ENCODE assay signal across 8 cellular contexts in the genomic region with DNA sequence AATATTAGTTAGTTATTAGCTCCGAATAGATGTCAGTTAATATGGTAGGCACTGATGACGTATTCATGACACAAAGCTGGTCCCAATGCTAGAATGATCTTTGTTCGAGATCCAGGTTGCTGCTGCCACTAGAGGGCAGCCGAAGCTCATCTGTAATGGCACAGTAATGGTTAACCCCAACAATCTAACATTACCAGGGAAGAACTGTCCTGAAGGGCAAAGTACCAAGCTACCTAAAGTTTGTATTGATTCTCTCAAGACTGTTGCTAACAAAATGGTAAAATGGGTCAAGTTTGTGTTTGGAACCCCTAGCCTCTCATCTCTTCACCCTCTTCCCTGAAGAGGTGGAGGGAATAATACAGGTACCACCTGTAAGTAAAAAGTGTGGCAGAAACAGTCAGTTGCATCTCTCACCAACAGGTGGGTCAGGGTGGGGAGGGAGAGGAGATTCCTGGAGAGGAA. TPM values are rescaled to one million over a fixed set of nuclear protein-coding genes. Genes with fewer than 3 reads are reported as not detected.
DNase-seq lines count a peak whose midpoint lies in the region; ATAC-seq, FAIRE-seq and TF ChIP-seq lines count a peak whose summit lies in the region.
"Not testable (repeated sequence)": the region's sequence is repeated elsewhere in the genome, so short reads cannot be mapped to it uniquely, and the experiment has no call there.

No MANE protein-coding gene starts in this region.

- not testable (repeated sequence) for H3K36me3 ChIP-seq in BE2C; GM23248 (ENCODE audit: low read depth); bronchial epithelial cell (ENCODE audit: control insufficient read depth, insufficient read depth, low read length); left ventricle myocardium inferior; osteoblast (ENCODE audit: insufficient read depth, low read length)

- WGBS in GM23248 (ENCODE audit: low coverage in 1 of 2, low lambda C conversion rate in 2 of 2, missing lambda C conversion rate in 2 of 2), 2 experiments: 30 to 34% methylated on average over 3 to 4 of the region's 4 CpGs

- not testable (repeated sequence) for H3K9me2 ChIP-seq in GM23248 (ENCODE audit: insufficient read depth)

- H3K27me3 ChIP-seq in BE2C; GM23248 (replicated peaks; ENCODE audit: insufficient read depth); bronchial epithelial cell (ENCODE audit: control insufficient read depth, insufficient read depth, low read length); left ventricle myocardium inferior (ENCODE audit: low read depth); osteoblast (ENCODE audit: insufficient read depth, low read length): not testable (repeated sequence)

- peaks cover 15% of the 10 kb centered on the region for H3K79me2 ChIP-seq in GM23248 (ENCODE audit: insufficient read depth)
- H3K79me2 ChIP-seq in osteoblast (ENCODE audit: insufficient read depth, low read length): not testable (repeated sequence)

- ATAC-seq in GM18868 (IDR thresholded peaks at IDR 0.05; ENCODE audit: unreplicated experiment) (peak; percentile 92), HG03280 (IDR thresholded peaks at IDR 0.05; ENCODE audit: unreplicated experiment) (peak; percentile 93)

- not testable (repeated sequence) for H3K9ac ChIP-seq in GM23248

- not testable (repeated sequence) for H4K20me1 ChIP-seq in GM23248 (ENCODE audit: insufficient read depth); osteoblast (ENCODE audit: insufficient read depth, low read length)

- intact Hi-C loops in left ventricle myocardium inferior (cut with micrococcal nuclease): not testable (repeated sequence)

- not testable (repeated sequence) for FAIRE-seq in bronchial epithelial cell (lab: Jason Lieb, UNC)

- H3K27ac ChIP-seq in GM23248; left ventricle myocardium inferior (replicated peaks); osteoblast (ENCODE audit: low read depth, low read length): not testable (repeated sequence)

- not testable (repeated sequence) for H3K4me1 ChIP-seq in BE2C; GM23248 (ENCODE audit: insufficient read depth); left ventricle myocardium inferior; osteoblast (ENCODE audit: insufficient read depth, low read length)

- H3K4me2 ChIP-seq in GM23248 (ENCODE audit: unreplicated experiment); osteoblast (ENCODE audit: insufficient read depth, low read length): not testable (repeated sequence)

- not testable (repeated sequence) for H3K4me3 ChIP-seq in BE2C (ENCODE audit: low read depth, low read length); GM23248; bronchial epithelial cell (ENCODE audit: low read depth, low read length); left ventricle myocardium inferior; osteoblast (ENCODE audit: insufficient read depth, low read length)

- in situ Hi-C loops in GM23248 (cut with MboI): not testable (repeated sequence)

- H2AFZ ChIP-seq in GM23248; osteoblast (ENCODE audit: low read length): not testable (repeated sequence)

- DNase-seq in BE2C; bronchial epithelial cell (ENCODE audit: low read depth); left ventricle myocardium inferior; osteoblast (ENCODE audit: insufficient read length, low spot score, missing footprints): not testable (repeated sequence)
- DNase-seq in GM23248: peak; percentile 11
- peak; percentile 1 for DNase-seq in SIG-M5 treated with dmso at 0.1 percent for 504 hours (lab: John Stamatoyannopoulos, UW; ENCODE audit: unreplicated experiment)

- TF ChIP-seq CTCF in BE2C (IDR thresholded peaks at IDR 0.05; ENCODE audit: low read depth, low read length): peak; percentile 44
- peak; percentile 27 for TF ChIP-seq CTCF in bronchial epithelial cell (IDR thresholded peaks at IDR 0.05; ENCODE audit: insufficient read depth, low read length, severe bottlenecking)
- peak; percentile 57 for TF ChIP-seq CTCF in left ventricle myocardium inferior (IDR thresholded peaks at IDR 0.05; ENCODE audit: borderline replicate concordance)
- TF ChIP-seq CTCF in osteoblast (IDR thresholded peaks at IDR 0.05; ENCODE audit: extremely low read depth, low read depth, low read length): peak; percentile 44

- not testable (repeated sequence) for H3F3A ChIP-seq in GM23248 (ENCODE audit: insufficient read depth)

- not testable (repeated sequence) for H3K9me3 ChIP-seq in BE2C; GM23248 (ENCODE audit: low read depth); left ventricle myocardium inferior (replicated peaks); osteoblast (ENCODE audit: low read depth, low read length)

RNA-seq across cellular contexts. Expression of a gene that starts 33.6 kb away (rescaled TPM):
- 55.1 TPM for polyA plus RNA-seq in BE2C (2012; ENCODE audit: insufficient read depth, insufficient read length, low read depth)
- 8.6 and 14.9 TPM in 2 replicates for total RNA-seq in GM23248 (2014; rRNA removed; shearing (Covaris generic))
- 22.8 and 27.7 TPM in 2 replicates for polyA plus RNA-seq in GM23248 (2016; fragmentation: Nextera tagmentation; extraction: Ambion mirVana)
- total RNA-seq in bronchial epithelial cell (7.4 and 12.1 TPM in 2 replicates), left ventricle myocardium inferior (20.9 TPM), osteoblast (13.8 and 16.5 TPM in 2 replicates)

RNA-seq across cellular contexts. Expression of a gene that starts 39.6 kb away (rescaled TPM):
- polyA plus RNA-seq in BE2C (2012; ENCODE audit: insufficient read depth, insufficient read length, low read depth): 0.68 TPM
- total RNA-seq in GM23248 (2014; rRNA removed; shearing (Covaris generic)): not detected in 2 replicates
- polyA plus RNA-seq in GM23248 (2016; fragmentation: Nextera tagmentation; extraction: Ambion mirVana): 0.38 and 0.74 TPM in 2 replicates
- total RNA-seq in bronchial epithelial cell (not detected in 2 replicates), left ventricle myocardium inferior (not detected), osteoblast (under 0.01 TPM in 1 of 2 replicates, not detected in the other)

RNA-seq across cellular contexts. Expression of a gene that starts 57.1 kb away (rescaled TPM):
- 2.1 TPM for polyA plus RNA-seq in BE2C (2012; ENCODE audit: insufficient read depth, insufficient read length, low read depth)
- 0.13 and 0.22 TPM in 2 replicates for total RNA-seq in GM23248 (2014; rRNA removed; shearing (Covaris generic))
- polyA plus RNA-seq in GM23248 (2016; fragmentation: Nextera tagmentation; extraction: Ambion mirVana): 0.61 and 1.0 TPM in 2 replicates
- 0.38 and 0.79 TPM in 2 replicates for total RNA-seq in bronchial epithelial cell
- 1.4 TPM for total RNA-seq in left ventricle myocardium inferior
- total RNA-seq in osteoblast: 0.36 and 1.5 TPM in 2 replicates
